ENCODE assay signal across 1 cellular context in the genomic region with DNA sequence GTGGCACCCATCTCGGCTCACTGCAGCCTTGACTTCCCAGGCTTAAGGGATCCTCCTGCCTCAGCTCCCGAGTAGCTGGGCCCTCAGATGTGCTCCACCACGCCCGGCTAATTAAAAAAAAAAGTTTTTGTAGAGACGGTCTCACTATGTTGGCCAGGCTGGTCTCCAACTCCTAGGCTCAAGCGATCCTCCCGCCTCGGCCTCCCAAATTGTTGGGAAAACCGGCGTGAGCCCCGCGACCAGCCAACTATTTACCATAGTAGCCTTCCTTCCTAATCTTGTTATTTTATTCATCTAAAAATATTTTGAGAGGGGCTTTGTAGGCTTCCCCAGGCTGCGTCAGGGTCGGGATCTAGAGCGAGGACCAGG.
TF ChIP-seq lines count a peak whose summit lies in the region.

No MANE protein-coding gene starts in this region.

TF ChIP-seq in K562, 482 proteins besides CTCF, POLR2A, EP300 and RAD21 (continued from another document):
- TF ChIP-seq DNMT1 (IDR thresholded peaks at IDR 0.05): no peak
- peak; percentile 61; the same call in 1 of the 2 replicates for TF ChIP-seq ZNF121 (CRISPR knock-in tag; conservative IDR thresholded peaks at IDR 0.05)
- TF ChIP-seq, protein P1, sequence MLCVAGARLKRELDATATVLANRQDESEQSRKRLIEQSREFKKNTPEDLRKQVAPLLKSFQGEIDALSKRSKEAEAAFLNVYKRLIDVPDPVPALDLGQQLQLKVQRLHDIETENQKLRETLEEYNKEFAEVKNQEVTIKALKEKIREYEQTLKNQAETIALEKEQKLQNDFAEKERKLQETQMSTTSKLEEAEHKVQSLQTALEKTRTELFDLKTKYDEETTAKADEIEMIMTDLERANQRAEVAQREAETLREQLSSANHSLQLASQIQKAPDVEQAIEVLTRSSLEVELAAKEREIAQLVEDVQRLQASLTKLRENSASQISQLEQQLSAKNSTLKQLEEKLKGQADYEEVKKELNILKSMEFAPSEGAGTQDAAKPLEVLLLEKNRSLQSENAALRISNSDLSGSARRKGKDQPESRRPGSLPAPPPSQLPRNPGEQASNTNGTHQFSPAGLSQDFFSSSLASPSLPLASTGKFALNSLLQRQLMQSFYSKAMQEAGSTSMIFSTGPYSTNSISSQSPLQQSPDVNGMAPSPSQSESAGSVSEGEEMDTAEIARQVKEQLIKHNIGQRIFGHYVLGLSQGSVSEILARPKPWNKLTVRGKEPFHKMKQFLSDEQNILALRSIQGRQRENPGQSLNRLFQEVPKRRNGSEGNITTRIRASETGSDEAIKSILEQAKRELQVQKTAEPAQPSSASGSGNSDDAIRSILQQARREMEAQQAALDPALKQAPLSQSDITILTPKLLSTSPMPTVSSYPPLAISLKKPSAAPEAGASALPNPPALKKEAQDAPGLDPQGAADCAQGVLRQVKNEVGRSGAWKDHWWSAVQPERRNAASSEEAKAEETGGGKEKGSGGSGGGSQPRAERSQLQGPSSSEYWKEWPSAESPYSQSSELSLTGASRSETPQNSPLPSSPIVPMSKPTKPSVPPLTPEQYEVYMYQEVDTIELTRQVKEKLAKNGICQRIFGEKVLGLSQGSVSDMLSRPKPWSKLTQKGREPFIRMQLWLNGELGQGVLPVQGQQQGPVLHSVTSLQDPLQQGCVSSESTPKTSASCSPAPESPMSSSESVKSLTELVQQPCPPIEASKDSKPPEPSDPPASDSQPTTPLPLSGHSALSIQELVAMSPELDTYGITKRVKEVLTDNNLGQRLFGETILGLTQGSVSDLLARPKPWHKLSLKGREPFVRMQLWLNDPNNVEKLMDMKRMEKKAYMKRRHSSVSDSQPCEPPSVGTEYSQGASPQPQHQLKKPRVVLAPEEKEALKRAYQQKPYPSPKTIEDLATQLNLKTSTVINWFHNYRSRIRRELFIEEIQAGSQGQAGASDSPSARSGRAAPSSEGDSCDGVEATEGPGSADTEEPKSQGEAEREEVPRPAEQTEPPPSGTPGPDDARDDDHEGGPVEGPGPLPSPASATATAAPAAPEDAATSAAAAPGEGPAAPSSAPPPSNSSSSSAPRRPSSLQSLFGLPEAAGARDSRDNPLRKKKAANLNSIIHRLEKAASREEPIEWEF (CRISPR knock-in tag; IDR thresholded peaks at IDR 0.05): no peak
- TF ChIP-seq KAT2B (IDR thresholded peaks at IDR 0.05; ENCODE audit: low read depth, low read length): no peak
